8 cellular contexts compared by ENCODE assay signal in the genomic region with DNA sequence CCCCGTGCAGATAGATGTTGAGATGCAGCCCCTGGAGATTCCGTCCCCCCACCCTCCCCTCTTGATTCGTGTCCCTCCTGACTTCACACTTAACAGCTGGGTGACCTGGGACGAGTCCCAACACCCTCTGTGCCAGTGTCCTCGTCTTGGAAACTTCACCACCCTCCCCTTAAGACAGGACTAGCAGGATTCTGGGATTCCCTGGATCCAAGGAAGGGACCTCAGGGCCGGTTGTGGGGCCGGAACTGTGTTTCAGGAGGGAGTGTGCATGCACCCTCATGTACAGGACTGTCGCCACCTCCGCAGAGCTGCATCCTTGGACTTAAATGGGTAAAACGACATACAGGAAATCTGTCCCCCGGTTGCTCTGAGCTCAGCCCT. TPM values are rescaled to one million over a fixed set of nuclear protein-coding genes. Genes with fewer than 3 reads are reported as not detected.
A peak's percentile ranks its signal among the peaks of the same experiment; 100 is the strongest.
DNase-seq lines count a peak whose midpoint lies in the region; ATAC-seq lines count a peak whose summit lies in the region.

No MANE protein-coding gene starts in this region.

- no peak for ATAC-seq in stimulated activated memory B cell treated with anti-CD40 and anti-IgM and Interleukin-4, amounts not matched to agents 10 μg/mL and 1 μg/mL and 100 μg/mL, for 72 hours
- no peak for ATAC-seq in GM18517 (IDR thresholded peaks at IDR 0.05; ENCODE audit: unreplicated experiment)

- H3K36me3 ChIP-seq in BLaER1 treated with 17β-estradiol and CSF1 and Interleukin-3, amounts not matched to agents 10 nM and 100 nM: peaks cover 12 to 35% (median 24%) of the 10 kb centered on the region in 11 experiments; a peak in 20 of 22 replicates
- H3K36me3 ChIP-seq in HUES64 (ENCODE audit: insufficient read depth, low read length): peaks cover 19% of the 10 kb centered on the region
- peaks cover 11% of the 10 kb centered on the region for H3K36me3 ChIP-seq in iPS-18a (ENCODE audit: control insufficient read depth, low read depth, low read length)

- 11% methylated on average over 10 of the region's 11 CpGs for WGBS in HUES64

- no peaks in the 10 kb centered on the region for H3K27me3 Mint-ChIP-seq in activated naive CD4-positive, alpha-beta T cell treated with anti-CD3 and anti-CD28 coated beads, Interleukin-2, amount 50 U/mL, for 24 hours
- no peaks in the 10 kb centered on the region for H3K27me3 Mint-ChIP-seq in stimulated activated memory B cell treated with anti-CD40 and anti-IgM and Interleukin-4, amounts not matched to agents 10 μg/mL and 1 μg/mL and 100 μg/mL, for 72 hours

- H3K9me3 ChIP-seq in BLaER1 treated with 17β-estradiol and CSF1 and Interleukin-3, amounts not matched to agents 10 nM and 100 nM (replicated peaks in 1 of 11): no peaks in the 10 kb centered on the region
- H3K9me3 ChIP-seq in HUES64 (ENCODE audit: insufficient read depth, low read depth, low read length) (no peaks in the 10 kb centered on the region), iPS-18a (ENCODE audit: control insufficient read depth, low read depth, low read length) (no peaks in the 10 kb centered on the region)

- H3K27me3 ChIP-seq in BLaER1 treated with 17β-estradiol and CSF1 and Interleukin-3, amounts not matched to agents 10 nM and 100 nM: no peaks in the 10 kb centered on the region
- H3K27me3 ChIP-seq in HUES64 (ENCODE audit: insufficient read depth, low read length) (no peaks in the 10 kb centered on the region), iPS-18a (ENCODE audit: control insufficient read depth, insufficient read depth, low read length) (no peaks in the 10 kb centered on the region)

- H3K4me1 Mint-ChIP-seq in activated naive CD4-positive, alpha-beta T cell treated with anti-CD3 and anti-CD28 coated beads, Interleukin-2, amount 50 U/mL, for 24 hours: peaks cover 57% of the 10 kb centered on the region
- H3K4me1 Mint-ChIP-seq in stimulated activated memory B cell treated with anti-CD40 and anti-IgM and Interleukin-4, amounts not matched to agents 10 μg/mL and 1 μg/mL and 100 μg/mL, for 72 hours: peaks cover 73% of the 10 kb centered on the region

- peak overlapping the region; percentile 78 to 97 (median 93) for H3K4me3 ChIP-seq in BLaER1 treated with 17β-estradiol and CSF1 and Interleukin-3, amounts not matched to agents 10 nM and 100 nM
- H3K4me3 ChIP-seq in HUES64 (ENCODE audit: low read length) (peak overlapping the region; percentile 94), iPS-18a (ENCODE audit: low read length) (peak overlapping the region; percentile 82)

- peaks cover 32 to 73% (median 42%) of the 10 kb centered on the region in 11 experiments; a peak in 21 of 22 replicates for H4K20me1 ChIP-seq in BLaER1 treated with 17β-estradiol and CSF1 and Interleukin-3, amounts not matched to agents 10 nM and 100 nM

- peaks cover 65 to 78% (median 69%) of the 10 kb centered on the region in 10 experiments for H3K4me1 ChIP-seq in BLaER1 treated with 17β-estradiol and CSF1 and Interleukin-3, amounts not matched to agents 10 nM and 100 nM
- peaks cover 34% of the 10 kb centered on the region for H3K4me1 ChIP-seq in HUES64 (ENCODE audit: insufficient read depth, low read length)
- peaks cover 20% of the 10 kb centered on the region for H3K4me1 ChIP-seq in iPS-18a (ENCODE audit: control insufficient read depth, low read depth, low read length)

- DNase-seq in Ammon's horn (ENCODE audit: low spot score): no peak
- no peak for DNase-seq in GM19240 (ENCODE audit: insufficient read length, low spot score)

- no peaks in the 10 kb centered on the region for H3K9me3 Mint-ChIP-seq in activated naive CD4-positive, alpha-beta T cell treated with anti-CD3 and anti-CD28 coated beads, Interleukin-2, amount 50 U/mL, for 24 hours
- no peaks in the 10 kb centered on the region for H3K9me3 Mint-ChIP-seq in stimulated activated memory B cell treated with anti-CD40 and anti-IgM and Interleukin-4, amounts not matched to agents 10 μg/mL and 1 μg/mL and 100 μg/mL, for 72 hours

- peaks cover 2% of the 10 kb centered on the region for H3K36me3 Mint-ChIP-seq in activated naive CD4-positive, alpha-beta T cell treated with anti-CD3 and anti-CD28 coated beads, Interleukin-2, amount 50 U/mL, for 24 hours
- H3K36me3 Mint-ChIP-seq in stimulated activated memory B cell treated with anti-CD40 and anti-IgM and Interleukin-4, amounts not matched to agents 10 μg/mL and 1 μg/mL and 100 μg/mL, for 72 hours: peaks cover 16% of the 10 kb centered on the region

- peak overlapping the region; percentile 94 for H3K4me3 Mint-ChIP-seq in activated naive CD4-positive, alpha-beta T cell treated with anti-CD3 and anti-CD28 coated beads, Interleukin-2, amount 50 U/mL, for 24 hours
- H3K4me3 Mint-ChIP-seq in stimulated activated memory B cell treated with anti-CD40 and anti-IgM and Interleukin-4, amounts not matched to agents 10 μg/mL and 1 μg/mL and 100 μg/mL, for 72 hours: peak overlapping the region; percentile 98

- H3K27ac Mint-ChIP-seq in activated naive CD4-positive, alpha-beta T cell treated with anti-CD3 and anti-CD28 coated beads, Interleukin-2, amount 50 U/mL, for 24 hours: peak overlapping the region; percentile 88
- peak overlapping the region; percentile 88 for H3K27ac Mint-ChIP-seq in stimulated activated memory B cell treated with anti-CD40 and anti-IgM and Interleukin-4, amounts not matched to agents 10 μg/mL and 1 μg/mL and 100 μg/mL, for 72 hours

- peak overlapping the region; percentile 86 to 96 (median 92) for H3K9ac ChIP-seq in BLaER1 treated with 17β-estradiol and CSF1 and Interleukin-3, amounts not matched to agents 10 nM and 100 nM
- peak overlapping the region; percentile 69 for H3K9ac ChIP-seq in HUES64 (ENCODE audit: low read depth, low read length)
- peak overlapping the region; percentile 21 for H3K9ac ChIP-seq in iPS-18a (ENCODE audit: low read length)

- peak overlapping the region; percentile 92 to 100 (median 99) for H3K4me2 ChIP-seq in BLaER1 treated with 17β-estradiol and CSF1 and Interleukin-3, amounts not matched to agents 10 nM and 100 nM

- H3K27ac ChIP-seq in BLaER1 treated with 17β-estradiol and CSF1 and Interleukin-3, amounts not matched to agents 10 nM and 100 nM: peak overlapping the region; percentile 77 to 99 (median 92)
- H3K27ac ChIP-seq in HUES64 (ENCODE audit: low read depth, low read length) (no peak overlapping the region), iPS-18a (ENCODE audit: low read length) (no peak overlapping the region)

RNA-seq across cellular contexts. Expression of a gene that starts 1.0 kb away (rescaled TPM):
- 42.1 TPM for polyA plus RNA-seq in HUES64 (2013, experiment 1 of 2)
- polyA plus RNA-seq in HUES64 (2013, experiment 2 of 2): 46.2 TPM

RNA-seq across cellular contexts. Expression of a gene that starts 1.3 kb away (rescaled TPM):
- 19.6 TPM for polyA plus RNA-seq in HUES64 (2013, experiment 1 of 2)
- 23.6 TPM for polyA plus RNA-seq in HUES64 (2013, experiment 2 of 2)

RNA-seq across cellular contexts. Expression of a gene that starts 49.9 kb away (rescaled TPM):
- 5.5 TPM for polyA plus RNA-seq in HUES64 (2013, experiment 1 of 2)
- polyA plus RNA-seq in HUES64 (2013, experiment 2 of 2): 7.0 TPM

Comparison
In these comparisons a context has a peak if more than half of its experiments do, and no peak if none do; other contexts are left out.
1. H3K27ac ChIP-seq: peak in BLaER1 treated with 17β-estradiol and CSF1 and Interleukin-3, amounts not matched to agents 10 nM and 100 nM (11 of 11); none in HUES64 (single experiment) and iPS-18a (single experiment).
2. H3K9ac ChIP-seq: peak in every context shown above with its lines; median percentile 92 in BLaER1 treated with 17β-estradiol and CSF1 and Interleukin-3, amounts not matched to agents 10 nM and 100 nM; 69 in HUES64; 21 in iPS-18a.
3. Peak in every context shown above with its lines, with median percentiles within 50 percentile points of each other: H3K4me3 ChIP-seq.